11 cellular contexts compared by ENCODE assay signal in genomic region chr12:116278667-116279066, GRCh38. TPM values are rescaled to one million over a fixed set of nuclear protein-coding genes. Genes with fewer than 3 reads are reported as not detected.
DNase-seq lines count a peak whose midpoint lies in the region; ATAC-seq lines count a peak whose summit lies in the region.
"Had no signal": no experiment of that assay in that cellular context is flagged by ENCODE, and none has a peak within 500 bp of the region (broad histone marks: within the 10 kb centered on the region; RNA-seq: fewer than 3 reads in every experiment).

No MANE protein-coding gene starts in this region.

- H4K91ac ChIP-seq in neuronal stem cell (ENCODE audit: low read depth, low read length, poor library complexity): no peak overlapping the region

- H2BK12ac ChIP-seq in neuronal stem cell (ENCODE audit: low read length): no peak overlapping the region

- H2BK120ac ChIP-seq in neuronal stem cell (ENCODE audit: low read depth, low read length): no peak overlapping the region

- no peak overlapping the region for H4K8ac ChIP-seq in neuronal stem cell (ENCODE audit: low read depth, low read length)

- ATAC-seq in activated naive CD8-positive, alpha-beta T cell treated with anti-CD3 and anti-CD28 coated beads, Interleukin-2, amount 10 ng/mL, durations not matched to agents 7 days and 5 days (ENCODE audit: low read depth): no peak
- ATAC-seq: left lung had no signal

- H3K23ac ChIP-seq in neuronal stem cell (ENCODE audit: low read depth, low read length, poor library complexity): no peak overlapping the region

- H3K9me3 ChIP-seq in HUES64 (ENCODE audit: insufficient read depth, low read depth, low read length): no peaks in the 10 kb centered on the region
- H3K9me3 ChIP-seq in neuronal stem cell (replicated peaks in 1 of 2; ENCODE audit: control insufficient read depth in 2 of 2, insufficient read depth in 1 of 2, low read depth in 1 of 2, low read length in 2 of 2): no peaks in the 10 kb centered on the region
- H3K9me3 ChIP-seq: left lung, right atrium auricular region had no signal

- peak overlapping the region; percentile 83 for H3K27ac Mint-ChIP-seq in activated naive CD8-positive, alpha-beta T cell treated with anti-CD3 and anti-CD28 coated beads, Interleukin-2, amount 10 ng/mL, durations not matched to agents 7 days and 5 days

- peaks cover 38% of the 10 kb centered on the region for H3K4me1 ChIP-seq in HUES64 (ENCODE audit: insufficient read depth, low read length)
- peaks cover 11 to 13% of the 10 kb centered on the region in 2 donors for H3K4me1 ChIP-seq in neuronal stem cell (ENCODE audit: control insufficient read depth in 2 of 2, insufficient read depth in 1 of 2, low read depth in 1 of 2, low read length in 2 of 2)

- H3K4me1 Mint-ChIP-seq in activated naive CD8-positive, alpha-beta T cell treated with anti-CD3 and anti-CD28 coated beads, Interleukin-2, amount 10 ng/mL, durations not matched to agents 7 days and 5 days: peaks cover 32% of the 10 kb centered on the region

- 67% methylated on average over 10 of the region's 10 CpGs for whole genome bisulfite sequencing in HUES64
- no CpG with 5 or more reads among the region's 10 CpGs for WGBS in neuronal stem cell (ENCODE audit: extremely low coverage in 2 of 2, insufficient read length in 2 of 2, insufficient replicate concordance in 1 of 2), 2 donors

- H3K4me3 ChIP-seq in HUES64 (ENCODE audit: low read length): peak overlapping the region; percentile 78
- H3K4me3 ChIP-seq in neuronal stem cell (ENCODE audit: low read length in 2 of 2): no peak overlapping the region

- H3K9ac ChIP-seq in HUES64 (ENCODE audit: low read depth, low read length) (no peak overlapping the region), neuronal stem cell (ENCODE audit: low read depth, low read length, poor library complexity) (no peak overlapping the region)

- no peaks in the 10 kb centered on the region for H3K79me1 ChIP-seq in neuronal stem cell (ENCODE audit: low read depth, low read length)

- no peak overlapping the region for H3K4ac ChIP-seq in neuronal stem cell (ENCODE audit: low read length)

- POLR2A ChIA-PET in activated naive CD8-positive, alpha-beta T cell treated with anti-CD3 and anti-CD28 coated beads, Interleukin-2, amount 10 ng/mL, durations not matched to agents 7 days and 5 days (lab: Charles Lee): interaction anchor here (0.7 to 1.9 kb wide), 4 partner anchors 47 to 324 kb away, joined by 3 to 15 read pairs (median 5); no protein-coding TSS in a partner anchor

- H3K4me3 Mint-ChIP-seq in activated naive CD8-positive, alpha-beta T cell treated with anti-CD3 and anti-CD28 coated beads, Interleukin-2, amount 10 ng/mL, durations not matched to agents 7 days and 5 days: peak overlapping the region; percentile 83

- H2AK5ac ChIP-seq in neuronal stem cell (ENCODE audit: low read depth, low read length): peak overlapping the region; percentile 6

- H3K4me2 ChIP-seq in neuronal stem cell (ENCODE audit: insufficient read depth, low read length, poor library complexity, severe bottlenecking): no peak overlapping the region

- H2BK15ac ChIP-seq in neuronal stem cell (ENCODE audit: low read length): no peak overlapping the region

- H3K27me3 Mint-ChIP-seq in activated naive CD8-positive, alpha-beta T cell treated with anti-CD3 and anti-CD28 coated beads, Interleukin-2, amount 10 ng/mL, durations not matched to agents 7 days and 5 days: no peaks in the 10 kb centered on the region

- H3K27ac ChIP-seq in HUES64 (ENCODE audit: low read depth, low read length) (no peak overlapping the region), neuronal stem cell (replicated peaks; ENCODE audit: low read length) (no peak overlapping the region)

- H3K27me3 ChIP-seq in HUES64 (ENCODE audit: insufficient read depth, low read length) (no peaks in the 10 kb centered on the region), neuronal stem cell (ENCODE audit: control insufficient read depth in 3 of 3, insufficient read depth in 3 of 3, low read depth in 1 of 3, low read length in 3 of 3) (peaks cover 0 to 3% (median 0%) of the 10 kb centered on the region in 3 experiments)
- H3K27me3 ChIP-seq: brain microvascular endothelial cell, left lung, right atrium auricular region had no signal

- peaks cover 2% of the 10 kb centered on the region for H3K36me3 Mint-ChIP-seq in activated naive CD8-positive, alpha-beta T cell treated with anti-CD3 and anti-CD28 coated beads, Interleukin-2, amount 10 ng/mL, durations not matched to agents 7 days and 5 days

- H3K14ac ChIP-seq in neuronal stem cell (ENCODE audit: low read length): no peak overlapping the region

- no peak overlapping the region for H3K18ac ChIP-seq in neuronal stem cell (ENCODE audit: low read length)

- peak overlapping the region; percentile 19 for H2BK5ac ChIP-seq in neuronal stem cell (ENCODE audit: low read length)

- DNase-seq in SIG-M5 treated with dmso at 0.1 percent for 504 hours (lab: John Stamatoyannopoulos, UW; ENCODE audit: unreplicated experiment) (peak; percentile 43), SIG-M5 (lab: John Stamatoyannopoulos, UW) (no peak), neuronal stem cell (ENCODE audit: low spot score) (no peak), DMS 273 treated with DMSO at 0.1 percent for 48 hours (lab: John Stamatoyannopoulos, UW) (no peak), germinal center (ENCODE audit: low spot score) (no peak)
- no peak for DNase-seq in activated naive CD8-positive, alpha-beta T cell treated with anti-CD3 and anti-CD28 coated beads, Interleukin-2, amount 10 ng/mL, durations not matched to agents 7 days and 5 days
- no peak for DNase-seq in effector CD4-positive, alpha-beta T cell
- DNase-seq: brain microvascular endothelial cell had no signal

- H3K36me3 ChIP-seq in HUES64 (ENCODE audit: insufficient read depth, low read length) (no peaks in the 10 kb centered on the region), neuronal stem cell (replicated peaks in 1 of 2; ENCODE audit: control insufficient read depth in 2 of 2, insufficient read depth in 2 of 2, low read length in 2 of 2) (no peaks in the 10 kb centered on the region)
- H3K36me3 ChIP-seq: brain microvascular endothelial cell, left lung, right atrium auricular region had no signal

- H2AFZ ChIP-seq in neuronal stem cell (ENCODE audit: low read length): no peak overlapping the region

- H3K9me3 Mint-ChIP-seq in activated naive CD8-positive, alpha-beta T cell treated with anti-CD3 and anti-CD28 coated beads, Interleukin-2, amount 10 ng/mL, durations not matched to agents 7 days and 5 days: no peaks in the 10 kb centered on the region

RNA-seq across cellular contexts. Expression of gene MED13L, which starts 1.2 kb away (rescaled TPM):
- polyA plus RNA-seq in HUES64 (2013, experiment 1 of 2): 17.3 TPM
- polyA plus RNA-seq in HUES64 (2013, experiment 2 of 2): 20.0 TPM
- 100 to 1,000 TPM; 112 to 120 TPM for total RNA-seq in activated naive CD8-positive, alpha-beta T cell treated with anti-CD3 and anti-CD28 coated beads, Interleukin-2, amount 10 ng/mL, durations not matched to agents 7 days and 5 days
- polyA plus RNA-seq in neuronal stem cell (2013, experiment 1 of 2): 32.5 TPM
- polyA plus RNA-seq in neuronal stem cell (2013, experiment 2 of 2): 31.8 TPM
